6 cellular contexts compared by ENCODE assay signal in the genomic region with DNA sequence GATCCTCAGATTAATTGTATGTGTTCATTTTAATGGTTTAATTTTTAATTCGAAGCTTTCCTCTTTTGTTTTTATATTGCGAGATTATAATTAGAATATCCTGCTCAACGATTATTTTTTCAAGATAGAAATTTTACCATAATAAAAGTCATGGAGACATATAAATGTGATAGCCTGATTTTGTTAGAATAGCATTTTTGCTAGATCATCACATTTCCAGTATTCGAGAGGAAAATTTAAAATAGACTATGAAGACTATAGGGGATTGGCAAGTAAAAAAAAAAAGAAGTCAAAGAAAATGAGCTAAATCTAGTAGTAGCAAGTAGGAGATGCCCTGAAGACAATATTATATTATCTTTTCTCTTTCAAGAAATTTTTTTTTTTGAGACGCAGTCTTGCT.
"Had no signal": no experiment of that assay in that cellular context is flagged by ENCODE, and none has a peak within 500 bp of the region (broad histone marks: within the 10 kb centered on the region; RNA-seq: fewer than 3 reads in every experiment).

No MANE protein-coding gene starts in this region.

- H3K9ac ChIP-seq: KMS-11 had no signal

- H3K9me3 Mint-ChIP-seq: GM23338 had no signal

- ATAC-seq: GM23338 had no signal

- FAIRE-seq: HTR-8/SVneo had no signal

- H3K4me3 ChIP-seq: GM23338 had no signal

- H2AFZ ChIP-seq: GM23338 had no signal

- H3K4me3 Mint-ChIP-seq: GM23338 had no signal

- DNase-seq: H7, HCEC 1CT, KBM-7 had no signal

- H3K4me2 ChIP-seq: GM23338, KMS-11 had no signal

- H3K27ac ChIP-seq: KMS-11 had no signal
